Comparison of ENCODE assay signal across 1 cellular context in the genomic region with DNA sequence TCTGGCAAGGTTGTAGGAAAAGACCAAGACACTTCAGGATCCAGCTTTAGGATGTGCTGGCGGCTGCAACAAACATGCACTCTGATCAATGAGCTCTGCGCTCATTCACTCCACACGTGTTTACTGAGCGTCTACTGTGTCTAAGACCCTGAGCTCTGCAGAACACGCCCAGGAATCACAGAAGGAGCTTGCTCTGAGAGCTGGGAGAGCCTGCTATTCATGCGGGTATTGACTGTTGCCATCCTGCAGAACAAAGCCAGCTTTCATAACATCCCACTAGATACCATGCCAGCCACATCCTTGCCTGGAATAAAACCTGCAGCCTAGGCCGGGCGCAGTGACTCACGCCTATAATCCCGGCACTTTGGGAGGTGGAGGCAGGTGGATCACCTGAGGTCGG.
TF ChIP-seq lines count a peak whose summit lies in the region.

No MANE protein-coding gene starts in this region.

TF ChIP-seq in HepG2, 621 proteins besides CTCF, POLR2A, EP300 and RAD21 (continued from another document and continues in another):
- TF ChIP-seq, protein P1, sequence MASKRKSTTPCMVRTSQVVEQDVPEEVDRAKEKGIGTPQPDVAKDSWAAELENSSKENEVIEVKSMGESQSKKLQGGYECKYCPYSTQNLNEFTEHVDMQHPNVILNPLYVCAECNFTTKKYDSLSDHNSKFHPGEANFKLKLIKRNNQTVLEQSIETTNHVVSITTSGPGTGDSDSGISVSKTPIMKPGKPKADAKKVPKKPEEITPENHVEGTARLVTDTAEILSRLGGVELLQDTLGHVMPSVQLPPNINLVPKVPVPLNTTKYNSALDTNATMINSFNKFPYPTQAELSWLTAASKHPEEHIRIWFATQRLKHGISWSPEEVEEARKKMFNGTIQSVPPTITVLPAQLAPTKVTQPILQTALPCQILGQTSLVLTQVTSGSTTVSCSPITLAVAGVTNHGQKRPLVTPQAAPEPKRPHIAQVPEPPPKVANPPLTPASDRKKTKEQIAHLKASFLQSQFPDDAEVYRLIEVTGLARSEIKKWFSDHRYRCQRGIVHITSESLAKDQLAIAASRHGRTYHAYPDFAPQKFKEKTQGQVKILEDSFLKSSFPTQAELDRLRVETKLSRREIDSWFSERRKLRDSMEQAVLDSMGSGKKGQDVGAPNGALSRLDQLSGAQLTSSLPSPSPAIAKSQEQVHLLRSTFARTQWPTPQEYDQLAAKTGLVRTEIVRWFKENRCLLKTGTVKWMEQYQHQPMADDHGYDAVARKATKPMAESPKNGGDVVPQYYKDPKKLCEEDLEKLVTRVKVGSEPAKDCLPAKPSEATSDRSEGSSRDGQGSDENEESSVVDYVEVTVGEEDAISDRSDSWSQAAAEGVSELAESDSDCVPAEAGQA (IDR thresholded peaks at IDR 0.05; ENCODE audit: low read depth): no peak
- TF ChIP-seq, protein P1 (CRISPR knock-in tag; IDR thresholded peaks at IDR 0.05; ENCODE audit: borderline replicate concordance): no peak
- TF ChIP-seq CAMTA2 (CRISPR knock-in tag; IDR thresholded peaks at IDR 0.05; ENCODE audit: borderline replicate concordance): no peak
- no peak for TF ChIP-seq ZNF317 (CRISPR knock-in tag; IDR thresholded peaks at IDR 0.05)
- no peak for TF ChIP-seq CHD4 (IDR thresholded peaks at IDR 0.05; ENCODE audit: borderline replicate concordance, low read length)
- TF ChIP-seq TBX3 (IDR thresholded peaks at IDR 0.05; ENCODE audit: borderline replicate concordance): no peak
- TF ChIP-seq, protein P2, sequence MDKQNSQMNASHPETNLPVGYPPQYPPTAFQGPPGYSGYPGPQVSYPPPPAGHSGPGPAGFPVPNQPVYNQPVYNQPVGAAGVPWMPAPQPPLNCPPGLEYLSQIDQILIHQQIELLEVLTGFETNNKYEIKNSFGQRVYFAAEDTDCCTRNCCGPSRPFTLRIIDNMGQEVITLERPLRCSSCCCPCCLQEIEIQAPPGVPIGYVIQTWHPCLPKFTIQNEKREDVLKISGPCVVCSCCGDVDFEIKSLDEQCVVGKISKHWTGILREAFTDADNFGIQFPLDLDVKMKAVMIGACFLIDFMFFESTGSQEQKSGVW (CRISPR knock-in tag; IDR thresholded peaks at IDR 0.05; ENCODE audit: borderline replicate concordance): no peak
- TF ChIP-seq AHR (CRISPR knock-in tag; IDR thresholded peaks at IDR 0.05): no peak
- no peak for TF ChIP-seq ZNF33B (CRISPR knock-in tag; IDR thresholded peaks at IDR 0.05)
- no peak for TF ChIP-seq ZMYM4 (CRISPR knock-in tag; IDR thresholded peaks at IDR 0.05)
- no peak for TF ChIP-seq SMAD9 (CRISPR knock-in tag; IDR thresholded peaks at IDR 0.05)
- 0 out of 2 replicates have a peak, but pooled peaks have one; percentile 17 for TF ChIP-seq TCF7 (IDR thresholded peaks at IDR 0.05; ENCODE audit: low read depth)
- TF ChIP-seq, protein P3, sequence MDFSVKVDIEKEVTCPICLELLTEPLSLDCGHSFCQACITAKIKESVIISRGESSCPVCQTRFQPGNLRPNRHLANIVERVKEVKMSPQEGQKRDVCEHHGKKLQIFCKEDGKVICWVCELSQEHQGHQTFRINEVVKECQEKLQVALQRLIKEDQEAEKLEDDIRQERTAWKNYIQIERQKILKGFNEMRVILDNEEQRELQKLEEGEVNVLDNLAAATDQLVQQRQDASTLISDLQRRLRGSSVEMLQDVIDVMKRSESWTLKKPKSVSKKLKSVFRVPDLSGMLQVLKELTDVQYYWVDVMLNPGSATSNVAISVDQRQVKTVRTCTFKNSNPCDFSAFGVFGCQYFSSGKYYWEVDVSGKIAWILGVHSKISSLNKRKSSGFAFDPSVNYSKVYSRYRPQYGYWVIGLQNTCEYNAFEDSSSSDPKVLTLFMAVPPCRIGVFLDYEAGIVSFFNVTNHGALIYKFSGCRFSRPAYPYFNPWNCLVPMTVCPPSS (IDR thresholded peaks at IDR 0.05): no peak
- TF ChIP-seq YY1 (IDR thresholded peaks at IDR 0.05; ENCODE audit: insufficient read depth, insufficient replicate concordance, low read depth, low read length): no peak
- TF ChIP-seq, protein P4, sequence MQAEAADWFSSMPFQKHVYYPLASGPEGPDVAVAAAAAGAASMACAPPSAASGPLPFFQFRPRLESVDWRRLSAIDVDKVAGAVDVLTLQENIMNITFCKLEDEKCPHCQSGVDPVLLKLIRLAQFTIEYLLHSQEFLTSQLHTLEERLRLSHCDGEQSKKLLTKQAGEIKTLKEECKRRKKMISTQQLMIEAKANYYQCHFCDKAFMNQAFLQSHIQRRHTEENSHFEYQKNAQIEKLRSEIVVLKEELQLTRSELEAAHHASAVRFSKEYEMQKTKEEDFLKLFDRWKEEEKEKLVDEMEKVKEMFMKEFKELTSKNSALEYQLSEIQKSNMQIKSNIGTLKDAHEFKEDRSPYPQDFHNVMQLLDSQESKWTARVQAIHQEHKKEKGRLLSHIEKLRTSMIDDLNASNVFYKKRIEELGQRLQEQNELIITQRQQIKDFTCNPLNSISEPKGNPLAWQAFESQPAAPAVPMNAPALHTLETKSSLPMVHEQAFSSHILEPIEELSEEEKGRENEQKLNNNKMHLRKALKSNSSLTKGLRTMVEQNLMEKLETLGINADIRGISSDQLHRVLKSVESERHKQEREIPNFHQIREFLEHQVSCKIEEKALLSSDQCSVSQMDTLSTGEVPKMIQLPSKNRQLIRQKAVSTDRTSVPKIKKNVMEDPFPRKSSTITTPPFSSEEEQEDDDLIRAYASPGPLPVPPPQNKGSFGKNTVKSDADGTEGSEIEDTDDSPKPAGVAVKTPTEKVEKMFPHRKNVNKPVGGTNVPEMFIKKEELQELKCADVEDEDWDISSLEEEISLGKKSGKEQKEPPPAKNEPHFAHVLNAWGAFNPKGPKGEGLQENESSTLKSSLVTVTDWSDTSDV (CRISPR knock-in tag; IDR thresholded peaks at IDR 0.05): no peak
- TF ChIP-seq ARHGAP35 (CRISPR knock-in tag; IDR thresholded peaks at IDR 0.05; ENCODE audit: borderline replicate concordance): no peak
- TF ChIP-seq ZKSCAN5 (CRISPR knock-in tag; IDR thresholded peaks at IDR 0.05): no peak
- TF ChIP-seq IRF2 (CRISPR knock-in tag; IDR thresholded peaks at IDR 0.05): peak; percentile 27; the same call in 1 of the 2 replicates
- no peak for TF ChIP-seq MIER3 (CRISPR knock-in tag; IDR thresholded peaks at IDR 0.05; ENCODE audit: borderline replicate concordance)
- no peak for TF ChIP-seq SP1 (IDR thresholded peaks at IDR 0.05)
- TF ChIP-seq SP1 (CRISPR knock-in tag; IDR thresholded peaks at IDR 0.05): no peak
- TF ChIP-seq ZNF552 (CRISPR knock-in tag; IDR thresholded peaks at IDR 0.05; ENCODE audit: borderline replicate concordance): no peak
- TF ChIP-seq NFKBIZ (CRISPR knock-in tag; IDR thresholded peaks at IDR 0.05): no peak
- TF ChIP-seq HOXA3 (CRISPR knock-in tag; IDR thresholded peaks at IDR 0.05): peak; percentile 63
- TF ChIP-seq ZKSCAN8 (CRISPR knock-in tag; IDR thresholded peaks at IDR 0.05; ENCODE audit: borderline replicate concordance): peak; percentile 38; the same call in 1 of the 2 replicates
- no peak for TF ChIP-seq ZNF563 (CRISPR knock-in tag; IDR thresholded peaks at IDR 0.05)
- TF ChIP-seq NFIC (IDR thresholded peaks at IDR 0.05; ENCODE audit: low read length): no peak
- TF ChIP-seq MIER2 (CRISPR knock-in tag; IDR thresholded peaks at IDR 0.05): no peak
- no peak for TF ChIP-seq ZSCAN29 (CRISPR knock-in tag; conservative IDR thresholded peaks at IDR 0.05)
- peak; percentile 29; the same call in 1 of the 2 replicates for TF ChIP-seq FOXP1 (IDR thresholded peaks at IDR 0.05)
- peak; percentile 49; the same call in 1 of the 2 replicates for TF ChIP-seq FOXP1 (CRISPR knock-in tag; IDR thresholded peaks at IDR 0.05)
- no peak for TF ChIP-seq SETDB1 (CRISPR knock-in tag; IDR thresholded peaks at IDR 0.05; ENCODE audit: borderline replicate concordance)
- TF ChIP-seq SP2 (CRISPR knock-in tag; IDR thresholded peaks at IDR 0.05): no peak
- TF ChIP-seq U2AF1 (optimal IDR thresholded peaks at IDR 0.05; ENCODE audit: low read depth, low read length): no peak
- TF ChIP-seq HNRNPK (IDR thresholded peaks at IDR 0.05; ENCODE audit: low read depth, low read length, poor library complexity, severe bottlenecking): no peak
- TF ChIP-seq ZNF224 (CRISPR knock-in tag; IDR thresholded peaks at IDR 0.05): no peak
- TF ChIP-seq ZNF484 (CRISPR knock-in tag; IDR thresholded peaks at IDR 0.05; ENCODE audit: borderline replicate concordance, low read depth): no peak
- TF ChIP-seq, protein P5, sequence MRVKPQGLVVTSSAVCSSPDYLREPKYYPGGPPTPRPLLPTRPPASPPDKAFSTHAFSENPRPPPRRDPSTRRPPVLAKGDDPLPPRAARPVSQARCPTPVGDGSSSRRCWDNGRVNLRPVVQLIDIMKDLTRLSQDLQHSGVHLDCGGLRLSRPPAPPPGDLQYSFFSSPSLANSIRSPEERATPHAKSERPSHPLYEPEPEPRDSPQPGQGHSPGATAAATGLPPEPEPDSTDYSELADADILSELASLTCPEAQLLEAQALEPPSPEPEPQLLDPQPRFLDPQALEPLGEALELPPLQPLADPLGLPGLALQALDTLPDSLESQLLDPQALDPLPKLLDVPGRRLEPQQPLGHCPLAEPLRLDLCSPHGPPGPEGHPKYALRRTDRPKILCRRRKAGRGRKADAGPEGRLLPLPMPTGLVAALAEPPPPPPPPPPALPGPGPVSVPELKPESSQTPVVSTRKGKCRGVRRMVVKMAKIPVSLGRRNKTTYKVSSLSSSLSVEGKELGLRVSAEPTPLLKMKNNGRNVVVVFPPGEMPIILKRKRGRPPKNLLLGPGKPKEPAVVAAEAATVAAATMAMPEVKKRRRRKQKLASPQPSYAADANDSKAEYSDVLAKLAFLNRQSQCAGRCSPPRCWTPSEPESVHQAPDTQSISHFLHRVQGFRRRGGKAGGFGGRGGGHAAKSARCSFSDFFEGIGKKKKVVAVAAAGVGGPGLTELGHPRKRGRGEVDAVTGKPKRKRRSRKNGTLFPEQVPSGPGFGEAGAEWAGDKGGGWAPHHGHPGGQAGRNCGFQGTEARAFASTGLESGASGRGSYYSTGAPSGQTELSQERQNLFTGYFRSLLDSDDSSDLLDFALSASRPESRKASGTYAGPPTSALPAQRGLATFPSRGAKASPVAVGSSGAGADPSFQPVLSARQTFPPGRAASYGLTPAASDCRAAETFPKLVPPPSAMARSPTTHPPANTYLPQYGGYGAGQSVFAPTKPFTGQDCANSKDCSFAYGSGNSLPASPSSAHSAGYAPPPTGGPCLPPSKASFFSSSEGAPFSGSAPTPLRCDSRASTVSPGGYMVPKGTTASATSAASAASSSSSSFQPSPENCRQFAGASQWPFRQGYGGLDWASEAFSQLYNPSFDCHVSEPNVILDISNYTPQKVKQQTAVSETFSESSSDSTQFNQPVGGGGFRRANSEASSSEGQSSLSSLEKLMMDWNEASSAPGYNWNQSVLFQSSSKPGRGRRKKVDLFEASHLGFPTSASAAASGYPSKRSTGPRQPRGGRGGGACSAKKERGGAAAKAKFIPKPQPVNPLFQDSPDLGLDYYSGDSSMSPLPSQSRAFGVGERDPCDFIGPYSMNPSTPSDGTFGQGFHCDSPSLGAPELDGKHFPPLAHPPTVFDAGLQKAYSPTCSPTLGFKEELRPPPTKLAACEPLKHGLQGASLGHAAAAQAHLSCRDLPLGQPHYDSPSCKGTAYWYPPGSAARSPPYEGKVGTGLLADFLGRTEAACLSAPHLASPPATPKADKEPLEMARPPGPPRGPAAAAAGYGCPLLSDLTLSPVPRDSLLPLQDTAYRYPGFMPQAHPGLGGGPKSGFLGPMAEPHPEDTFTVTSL (CRISPR knock-in tag; IDR thresholded peaks at IDR 0.05; ENCODE audit: borderline replicate concordance): no peak
- TF ChIP-seq ZNF235 (CRISPR knock-in tag; IDR thresholded peaks at IDR 0.05; ENCODE audit: borderline replicate concordance): no peak
- no peak for TF ChIP-seq XBP1 (CRISPR knock-in tag; IDR thresholded peaks at IDR 0.05)
- no peak for TF ChIP-seq ZNF383 (CRISPR knock-in tag; IDR thresholded peaks at IDR 0.05; ENCODE audit: borderline replicate concordance)
- TF ChIP-seq SALL1 (CRISPR knock-in tag; IDR thresholded peaks at IDR 0.05): 0 out of 2 replicates have a peak, but pooled peaks have one; percentile 50
- no peak for TF ChIP-seq SIX1 (CRISPR knock-in tag; IDR thresholded peaks at IDR 0.05; ENCODE audit: borderline replicate concordance)
- TF ChIP-seq SNAPC2 (CRISPR knock-in tag; IDR thresholded peaks at IDR 0.05): no peak
- TF ChIP-seq ZIK1 (CRISPR knock-in tag; IDR thresholded peaks at IDR 0.05; ENCODE audit: borderline replicate concordance, low read depth): no peak
- TF ChIP-seq ESRRA (CRISPR knock-in tag; IDR thresholded peaks at IDR 0.05; ENCODE audit: low read depth): no peak
- TF ChIP-seq, protein P6, sequence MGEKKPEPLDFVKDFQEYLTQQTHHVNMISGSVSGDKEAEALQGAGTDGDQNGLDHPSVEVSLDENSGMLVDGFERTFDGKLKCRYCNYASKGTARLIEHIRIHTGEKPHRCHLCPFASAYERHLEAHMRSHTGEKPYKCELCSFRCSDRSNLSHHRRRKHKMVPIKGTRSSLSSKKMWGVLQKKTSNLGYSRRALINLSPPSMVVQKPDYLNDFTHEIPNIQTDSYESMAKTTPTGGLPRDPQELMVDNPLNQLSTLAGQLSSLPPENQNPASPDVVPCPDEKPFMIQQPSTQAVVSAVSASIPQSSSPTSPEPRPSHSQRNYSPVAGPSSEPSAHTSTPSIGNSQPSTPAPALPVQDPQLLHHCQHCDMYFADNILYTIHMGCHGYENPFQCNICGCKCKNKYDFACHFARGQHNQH (CRISPR knock-in tag; IDR thresholded peaks at IDR 0.05): no peak
- peak; percentile 49; the same call in 1 of the 2 replicates for TF ChIP-seq FOXO1 (CRISPR knock-in tag; IDR thresholded peaks at IDR 0.05)
- TF ChIP-seq ZEB1 (IDR thresholded peaks at IDR 0.05; ENCODE audit: insufficient replicate concordance, low read depth): no peak
- TF ChIP-seq KMT2A (CRISPR knock-in tag; IDR thresholded peaks at IDR 0.05): peak; percentile 65
- no peak for TF ChIP-seq ZNF121 (CRISPR knock-in tag; IDR thresholded peaks at IDR 0.05)
- TF ChIP-seq ZNF274 (CRISPR knock-in tag; IDR thresholded peaks at IDR 0.05): no peak
- TF ChIP-seq YEATS2 (CRISPR knock-in tag; IDR thresholded peaks at IDR 0.05; ENCODE audit: borderline replicate concordance): peak; percentile 32; the same call in 1 of the 2 replicates
- TF ChIP-seq ZNF879 (CRISPR knock-in tag; IDR thresholded peaks at IDR 0.05): no peak
- no peak for TF ChIP-seq SIN3B (IDR thresholded peaks at IDR 0.05; ENCODE audit: low read length)
- no peak for TF ChIP-seq SRSF9 (IDR thresholded peaks at IDR 0.05; ENCODE audit: borderline replicate concordance, insufficient read depth, low read depth, low read length, poor library complexity, severe bottlenecking)
